In genomic region chr4:118889313-118889694, GRCh38 we compare ENCODE assay signal across 8 cellular contexts. TPM values are rescaled to one million over a fixed set of nuclear protein-coding genes. Genes with fewer than 3 reads are reported as not detected.
A peak's percentile ranks its signal among the peaks of the same experiment; 100 is the strongest.
DNase-seq lines count a peak whose midpoint lies in the region; ATAC-seq and TF ChIP-seq lines count a peak whose summit lies in the region.

No MANE protein-coding gene starts in this region.

- TF ChIP-seq CTCF in OCI-LY3 (IDR thresholded peaks at IDR 0.05; ENCODE audit: low read depth, low read length) = no peak
- TF ChIP-seq CTCF in epithelial cell of esophagus (IDR thresholded peaks at IDR 0.05; ENCODE audit: insufficient read depth, low read depth, low read length, missing control alignments) = no peak
- no peak for TF ChIP-seq CTCF in neural crest cell (conservative IDR thresholded peaks at IDR 0.05)
- no peak for TF ChIP-seq CTCF in CD14-positive monocyte (IDR thresholded peaks at IDR 0.05)

- peak overlapping the region; percentile 98 for H3K4me2 ChIP-seq in OCI-LY3 (ENCODE audit: low read length)

- no peak overlapping the region for H3K27ac Mint-ChIP-seq in CD4-positive, CD25-positive, alpha-beta regulatory T cell
- no peak overlapping the region for H3K27ac Mint-ChIP-seq in neural crest cell (ENCODE audit: unreplicated experiment)
- H3K27ac Mint-ChIP-seq in CD14-positive monocyte = no peak overlapping the region

- H3K4me1 ChIP-seq in CD4-positive, CD25-positive, alpha-beta regulatory T cell (ENCODE audit: control insufficient read depth, insufficient read depth, low read length, poor library complexity, severe bottlenecking) = peaks cover 19% of the 10 kb centered on the region
- peaks cover 18% of the 10 kb centered on the region for H3K4me1 ChIP-seq in OCI-LY3 (ENCODE audit: low read length)

- H3K4me3 Mint-ChIP-seq in CD4-positive, CD25-positive, alpha-beta regulatory T cell = peak overlapping the region in 3 of 4 donors; percentile 34 to 85 (median 73)
- peak overlapping the region; percentile 65 for H3K4me3 Mint-ChIP-seq in neural crest cell
- H3K4me3 Mint-ChIP-seq in CD14-positive monocyte = peak overlapping the region in 1 of 2 donors; percentile 89

- no peak for DNase-seq in CD4-positive, CD25-positive, alpha-beta regulatory T cell
- DNase-seq in epithelial cell of esophagus (ENCODE audit: low read depth) = no peak
- no peak for DNase-seq in neural crest cell (ENCODE audit: low read depth, low spot score)
- DNase-seq in CD14-positive monocyte (ENCODE audit: low spot score) = no peak
- no peak for DNase-seq in LoVo (ENCODE audit: low spot score)
- DNase-seq in AG08395 (ENCODE audit: low spot score) = no peak
- no peak for DNase-seq in NOMO-1 (lab: John Stamatoyannopoulos, UW; ENCODE audit: unreplicated experiment in 2 of 2)

- no peak overlapping the region for H3K4me3 ChIP-seq in CD4-positive, CD25-positive, alpha-beta regulatory T cell (ENCODE audit: low read depth, low read length)
- H3K4me3 ChIP-seq in OCI-LY3 (ENCODE audit: low read length) = peak overlapping the region; percentile 82
- peak overlapping the region; percentile 47 for H3K4me3 ChIP-seq in epithelial cell of esophagus (ENCODE audit: low read length)

- no peak overlapping the region; the same call in 1 of the 2 replicates for H3K9ac ChIP-seq in OCI-LY3 (ENCODE audit: low read length)

- H3K4me1 Mint-ChIP-seq in CD4-positive, CD25-positive, alpha-beta regulatory T cell = peaks cover 5 to 18% (median 11%) of the 10 kb centered on the region in 4 donors
- H3K4me1 Mint-ChIP-seq in neural crest cell = peaks cover 20% of the 10 kb centered on the region
- H3K4me1 Mint-ChIP-seq in CD14-positive monocyte = peaks cover 17% of the 10 kb centered on the region

- H3K36me3 Mint-ChIP-seq in CD4-positive, CD25-positive, alpha-beta regulatory T cell = no peaks in the 10 kb centered on the region
- H3K36me3 Mint-ChIP-seq in neural crest cell (ENCODE audit: low read depth) (no peaks in the 10 kb centered on the region), CD14-positive monocyte (peaks cover 0 to 4% of the 10 kb centered on the region in 2 donors)

- H3K79me2 ChIP-seq in OCI-LY3 (ENCODE audit: low read length) = no peaks in the 10 kb centered on the region

- intact Hi-C loops in CD14-positive monocyte (cut with micrococcal nuclease) = loop anchor here in 1 of 2 donors (5.0 kb wide), 1 partner anchor 117 kb away; no protein-coding TSS in a partner anchor

- H3K9me3 ChIP-seq in CD4-positive, CD25-positive, alpha-beta regulatory T cell (ENCODE audit: control insufficient read depth in 2 of 2, low read length in 2 of 2) = no peaks in the 10 kb centered on the region
- H3K9me3 ChIP-seq in OCI-LY3 (ENCODE audit: insufficient read depth, low read length) = no peaks in the 10 kb centered on the region

- no peaks in the 10 kb centered on the region for H3K36me3 ChIP-seq in CD4-positive, CD25-positive, alpha-beta regulatory T cell (ENCODE audit: control insufficient read depth, insufficient read depth, low read length)
- no peaks in the 10 kb centered on the region for H3K36me3 ChIP-seq in OCI-LY3 (replicated peaks; ENCODE audit: low read depth, low read length)

- no peak for ATAC-seq in CD4-positive, CD25-positive, alpha-beta regulatory T cell (ENCODE audit: low read depth in 2 of 2)

- 0 out of 2 replicates have a peak overlapping the region, but pooled peaks have one; percentile 82 for H2AFZ ChIP-seq in OCI-LY3 (ENCODE audit: low read depth, low read length)

- H4K20me1 ChIP-seq in OCI-LY3 (ENCODE audit: insufficient read depth, low read length) = no peaks in the 10 kb centered on the region

- H3K27ac ChIP-seq in CD4-positive, CD25-positive, alpha-beta regulatory T cell (ENCODE audit: insufficient read depth, low read length, poor library complexity, severe bottlenecking) = no peak overlapping the region
- no peak overlapping the region for H3K27ac ChIP-seq in OCI-LY3 (ENCODE audit: low read length)

- peaks cover 23% of the 10 kb centered on the region for H3K27me3 ChIP-seq in CD4-positive, CD25-positive, alpha-beta regulatory T cell (ENCODE audit: control insufficient read depth, insufficient read depth, low read length)
- H3K27me3 ChIP-seq in OCI-LY3 (ENCODE audit: low read depth, low read length) = peaks cover 8% of the 10 kb centered on the region; the same call in 1 of the 2 replicates

- no peaks in the 10 kb centered on the region for H3K9me3 Mint-ChIP-seq in CD4-positive, CD25-positive, alpha-beta regulatory T cell
- H3K9me3 Mint-ChIP-seq in neural crest cell = no peaks in the 10 kb centered on the region
- peaks cover 0 to 3% (median 0%) of the 10 kb centered on the region in 7 donors for H3K9me3 Mint-ChIP-seq in CD14-positive monocyte

- peaks cover 39% of the 10 kb centered on the region for H3K27me3 Mint-ChIP-seq in CD4-positive, CD25-positive, alpha-beta regulatory T cell
- H3K27me3 Mint-ChIP-seq in neural crest cell (ENCODE audit: low read depth) = peaks cover 40% of the 10 kb centered on the region
- H3K27me3 Mint-ChIP-seq in CD14-positive monocyte (ENCODE audit: low read depth in 3 of 3) = peaks cover 23 to 40% (median 27%) of the 10 kb centered on the region in 3 donors

RNA-seq across cellular contexts. Expression of gene SYNPO2, which starts 0.7 kb away (rescaled TPM):
- total RNA-seq in CD4-positive, CD25-positive, alpha-beta regulatory T cell = 0.35 TPM
- under 1 TPM; 0.13 to 0.28 (median 0.25) TPM for polyA plus RNA-seq in CD4-positive, CD25-positive, alpha-beta regulatory T cell
- total RNA-seq in neural crest cell = 0.07 and 0.18 TPM in 2 replicates
- not detected for polyA plus RNA-seq in CD14-positive monocyte

RNA-seq across cellular contexts. Expression of gene SEC24D, which starts 53.4 kb away (rescaled TPM):
- total RNA-seq in CD4-positive, CD25-positive, alpha-beta regulatory T cell = 38.3 TPM
- 10 to 100 TPM; 15.9 to 20.8 (median 16.1) TPM for polyA plus RNA-seq in CD4-positive, CD25-positive, alpha-beta regulatory T cell
- total RNA-seq in neural crest cell = 21.2 and 22.9 TPM in 2 replicates
- polyA plus RNA-seq in CD14-positive monocyte = 10 to 100 TPM; 22.6 to 31.3 TPM
